ENCODE assay signal across 9 cellular contexts in genomic region chr19:49767967-49768581, GRCh38. TPM values are rescaled to one million over a fixed set of nuclear protein-coding genes. Genes with fewer than 3 reads are reported as not detected.
DNase-seq lines count a peak whose midpoint lies in the region; ATAC-seq and TF ChIP-seq lines count a peak whose summit lies in the region.
"Had no signal": no experiment of that assay in that cellular context is flagged by ENCODE, and none has a peak within 500 bp of the region (broad histone marks: within the 10 kb centered on the region; RNA-seq: fewer than 3 reads in every experiment).

No MANE protein-coding gene starts in this region.

- H3K27ac ChIP-seq in KMS-11 (no peak overlapping the region), colonic mucosa (no peak overlapping the region)

- no peak overlapping the region for H2AFZ ChIP-seq in KMS-11 (ENCODE audit: low read depth)

- H3K4me3 ChIP-seq in AG04449 (ENCODE audit: low read depth, low read length) = peak overlapping the region; percentile 91
- no peak overlapping the region for H3K4me3 ChIP-seq in KMS-11 (IDR thresholded peaks at IDR 0.05; ENCODE audit: insufficient read depth, low read depth, low read length)
- peak overlapping the region; percentile 67 for H3K4me3 ChIP-seq in colonic mucosa
- H3K4me3 ChIP-seq in mucosa of stomach (ENCODE audit: low read length) = peak overlapping the region; percentile 96

- H3K4me1 ChIP-seq in KMS-11 (ENCODE audit: low read depth, poor library complexity, severe bottlenecking) = peaks cover 8% of the 10 kb centered on the region
- H3K4me1 ChIP-seq in colonic mucosa = peaks cover 13% of the 10 kb centered on the region
- H3K4me1 ChIP-seq in mucosa of stomach (ENCODE audit: control insufficient read depth, insufficient read depth, low read length) = peaks cover 31% of the 10 kb centered on the region

- ATAC-seq in GM21526 (IDR thresholded peaks at IDR 0.05; ENCODE audit: low FRiP score, unreplicated experiment) = no peak

- H3K36me3 ChIP-seq in KMS-11 (ENCODE audit: insufficient read depth) (no peaks in the 10 kb centered on the region), colonic mucosa (no peaks in the 10 kb centered on the region), mucosa of stomach (ENCODE audit: control insufficient read depth, insufficient read depth, low read length) (no peaks in the 10 kb centered on the region)

- intact Hi-C loops in colonic mucosa (cut with DNase I) = no loop called here

- DNase-seq in AG04449 (ENCODE audit: low read depth, low spot score) (no peak), colonic mucosa (no peak), cortex of kidney (lab: John Stamatoyannopoulos, UW) (no peak), glomerular visceral epithelial cell (ENCODE audit: extremely low spot score) (no peak), NOMO-1 treated with dmso at 0.1 percent for 144 hours (lab: John Stamatoyannopoulos, UW; ENCODE audit: unreplicated experiment) (no peak)
- DNase-seq: stimulated activated CD4-positive, alpha-beta T cell treated with anti-CD3 and anti-CD28 coated beads, Interleukin-4, amount 100 ng/mL, for 24 hours had no signal

- H3K79me2 ChIP-seq in KMS-11 (ENCODE audit: insufficient read depth, low read depth) = peaks cover 13% of the 10 kb centered on the region; the same call in 1 of the 2 replicates

- no peaks in the 10 kb centered on the region for H3K9me3 ChIP-seq in colonic mucosa
- no peaks in the 10 kb centered on the region for H3K9me3 ChIP-seq in mucosa of stomach (ENCODE audit: control insufficient read depth, low read length)

- H3K27me3 ChIP-seq in KMS-11 (ENCODE audit: insufficient read depth, low read depth) = peaks cover 4% of the 10 kb centered on the region; the same call in 1 of the 2 replicates
- no peaks in the 10 kb centered on the region for H3K27me3 ChIP-seq in colonic mucosa
- no peaks in the 10 kb centered on the region for H3K27me3 ChIP-seq in mucosa of stomach (ENCODE audit: control insufficient read depth, insufficient read depth, low read length)

- CTCF ChIA-PET in AG04449 (lab: Yijun Ruan, JAX) = no interaction called here

- peak overlapping the region; percentile 97 for H3K4me2 ChIP-seq in KMS-11

- H4K20me1 ChIP-seq in KMS-11 (ENCODE audit: insufficient read depth) = no peaks in the 10 kb centered on the region

- POLR2A ChIA-PET in AG04449 (lab: Yijun Ruan, JAX) = interaction anchor here (0.6 to 1.4 kb wide), 3 partner anchors 10 to 97 kb away, joined by 4 read pairs; no protein-coding TSS in a partner anchor

- H3K9ac ChIP-seq in KMS-11 (no peak overlapping the region; the same call in 1 of the 2 replicates), colonic mucosa (ENCODE audit: low read depth in 2 of 2, low read length in 2 of 2) (peak overlapping the region; percentile 79 to 97), mucosa of stomach (ENCODE audit: low read length) (peak overlapping the region; percentile 93)

- TF ChIP-seq CTCF in AG04449 (IDR thresholded peaks at IDR 0.05; ENCODE audit: insufficient read depth, low read length, missing control alignments) = no peak
- TF ChIP-seq CTCF in KMS-11 (conservative IDR thresholded peaks at IDR 0.05; ENCODE audit: low read depth, low read length) = no peak
- no peak for TF ChIP-seq CTCF in colonic mucosa (IDR thresholded peaks at IDR 0.05)

RNA-seq across cellular contexts. Expression of gene AP2A1, which starts 1.3 kb away (rescaled TPM):
- total RNA-seq in colonic mucosa = 10 to 100 TPM; 80.0 to 92.1 TPM

RNA-seq across cellular contexts. Expression of gene TSKS, which starts 5.0 kb away (rescaled TPM):
- not detected for total RNA-seq in colonic mucosa

RNA-seq across cellular contexts. Expression of gene FUZ, which starts 45.0 kb away (rescaled TPM):
- total RNA-seq in colonic mucosa = 10 to 100 TPM in 1 of 2 donors, 1 to 10 TPM in 1; 7.4 to 14.9 TPM

RNA-seq across cellular contexts. Expression of gene MED25, which starts 50.0 kb away (rescaled TPM):
- total RNA-seq in colonic mucosa = 10 to 100 TPM; 46.1 to 77.2 TPM
